ENCODE assay signal across 19 cellular contexts in the genomic region with DNA sequence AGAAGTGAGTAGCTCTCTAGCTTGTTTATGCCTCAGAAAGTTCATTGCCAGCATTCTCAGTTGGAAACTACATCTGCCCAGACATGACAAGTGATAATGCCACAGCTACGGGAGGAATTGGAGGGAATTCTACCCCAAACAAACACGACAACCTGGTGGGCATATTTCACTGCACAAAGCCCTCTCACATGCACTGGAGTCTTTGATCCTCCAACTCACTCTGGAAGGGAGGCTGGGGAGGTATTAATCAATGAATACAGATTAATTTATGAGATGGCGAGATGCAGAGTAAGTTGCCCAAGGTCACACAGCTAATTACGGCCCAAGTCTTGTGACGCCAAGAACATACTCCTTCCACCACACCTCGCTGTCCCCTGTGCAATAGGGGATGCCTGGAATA.
"Had no signal": no experiment of that assay in that cellular context is flagged by ENCODE, and none has a peak within 500 bp of the region (broad histone marks: within the 10 kb centered on the region; RNA-seq: fewer than 3 reads in every experiment).

No MANE protein-coding gene starts in this region.

- H3K4me1 Mint-ChIP-seq: immature natural killer cell, mesothelial cell of epicardium had no signal

- ATAC-seq: foreskin keratinocyte, gastroesophageal sphincter, heart right ventricle, left colon, left lung, left ventricle myocardium superior, mucosa of descending colon had no signal

- H3K4me3 Mint-ChIP-seq: immature natural killer cell, mesothelial cell of epicardium had no signal

- H3K27ac Mint-ChIP-seq: immature natural killer cell, mesothelial cell of epicardium had no signal

- DNase-seq: dermis blood vessel endothelial cell; dorsolateral prefrontal cortex; effector CD4-positive, alpha-beta T cell; effector memory CD4-positive, alpha-beta T cell; foreskin keratinocyte; heart right ventricle; hippocampal formation; immature natural killer cell; islet precursor cell; kidney; kidney glomerular epithelial cell; left colon; left lung; left ventricle myocardium superior; lower lobe of right lung; mesenchymal stem cell; mucosa of descending colon had no signal

- H3K9me3 Mint-ChIP-seq: immature natural killer cell, mesothelial cell of epicardium had no signal

- H3K36me3 Mint-ChIP-seq: immature natural killer cell, mesothelial cell of epicardium had no signal
